Comparison of ENCODE assay signal across 8 cellular contexts in the genomic region with DNA sequence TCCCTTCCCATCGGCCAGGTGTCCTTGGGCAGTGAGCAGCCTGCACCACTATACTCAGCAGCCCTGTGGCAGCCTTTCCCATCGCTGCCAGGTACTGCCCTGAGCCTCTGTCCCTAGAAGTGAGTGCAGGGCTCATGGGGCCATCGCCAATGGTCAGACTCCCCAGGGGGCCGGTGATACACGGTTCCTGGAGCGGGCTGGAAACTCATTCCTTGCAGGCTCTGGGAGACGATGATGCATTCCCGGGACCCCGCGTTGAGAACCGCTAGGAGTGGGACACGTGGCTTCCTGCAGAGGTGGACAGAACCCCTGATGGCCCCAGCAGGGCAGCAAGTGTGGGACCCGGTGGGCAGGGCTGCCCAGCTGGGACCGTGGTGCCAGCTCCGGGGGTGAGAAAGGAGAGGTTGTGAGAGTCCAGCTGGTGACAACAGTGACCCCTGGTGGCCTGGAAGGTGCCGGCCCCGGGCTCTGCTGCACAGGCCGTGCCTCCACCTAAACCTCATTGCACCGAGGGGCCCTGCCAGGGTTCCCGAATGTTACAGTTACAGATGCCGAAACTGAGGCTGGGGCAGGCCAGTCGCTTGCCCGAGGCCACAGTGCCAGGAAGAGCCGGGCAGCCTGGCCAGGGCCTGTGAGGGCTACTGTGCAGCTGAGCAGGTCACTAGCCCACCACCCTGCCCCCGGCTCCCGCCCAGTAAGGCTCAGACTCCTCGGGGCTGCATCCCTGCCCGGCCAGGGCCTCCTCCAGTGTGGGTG. TPM values are rescaled to one million over a fixed set of nuclear protein-coding genes. Genes with fewer than 3 reads are reported as not detected.
DNase-seq lines count a peak whose midpoint lies in the region; ATAC-seq, FAIRE-seq and TF ChIP-seq lines count a peak whose summit lies in the region.

No MANE protein-coding gene starts in this region.

- H3K36me3 ChIP-seq in psoas muscle (ENCODE audit: insufficient read depth in 1 of 2, low read depth in 1 of 2): peaks cover 0 to 5% of the 10 kb centered on the region in 2 donors

- no peaks in the 10 kb centered on the region for H3K27me3 ChIP-seq in psoas muscle (ENCODE audit: insufficient read depth in 3 of 3, low read length in 2 of 3)

- 44 to 56% (median 49%) methylated on average over 24 to 28 of the region's 28 CpGs for WGBS in psoas muscle, 3 donors

- peak; percentile 88 for TF ChIP-seq CTCF in psoas muscle (IDR thresholded peaks at IDR 0.05)

- no peak overlapping the region for H3K27ac ChIP-seq in psoas muscle

- ATAC-seq in SK-N-SH treated with all-trans-retinoic acid at 6 μM for 48 hours: peak; percentile 87
- peak; percentile 33 for ATAC-seq in Right ventricle myocardium inferior
- peak; percentile 80 to 91 (median 84) for ATAC-seq in psoas muscle
- ATAC-seq in HG02884 (IDR thresholded peaks at IDR 0.05; ENCODE audit: unreplicated experiment): no peak

- peak; percentile 60 for FAIRE-seq in HTR-8/SVneo (lab: Jason Lieb, UNC)

- intact Hi-C loops in Right ventricle myocardium inferior (cut with DNase I) (loop anchor here (1.0 kb wide), 1 partner anchor 108 kb away; no protein-coding TSS in a partner anchor), psoas muscle (cut with DNase I) (loop anchor here (1.0 to 10.0 kb wide), 3 partner anchors 108 to 369 kb away; no protein-coding TSS in a partner anchor)

- no peaks in the 10 kb centered on the region for H3K9me3 ChIP-seq in psoas muscle

- DNase-seq in NCI-H2227 (lab: John Stamatoyannopoulos, UW; ENCODE audit: unreplicated experiment): peak; percentile 39
- DNase-seq in NCI-H2227 treated with DMSO at 0.1 percent for 48 hours (lab: John Stamatoyannopoulos, UW): no peak
- DNase-seq in HTR-8/SVneo (ENCODE audit: insufficient read length, low spot score): peak; percentile 70
- DNase-seq in activated naive CD4-positive, alpha-beta T cell treated with anti-CD3 and anti-CD28 coated beads, Interleukin-2, amount 50 U/mL, for 16 hours: peak; percentile 72
- DNase-seq in Right ventricle myocardium inferior (ENCODE audit: missing footprints): peak; percentile 85
- DNase-seq in psoas muscle: peak; percentile 73 to 87

- H3K4me1 ChIP-seq in psoas muscle: peaks cover 4% of the 10 kb centered on the region

- H3K4me3 ChIP-seq in psoas muscle: no peak overlapping the region

TF ChIP-seq in SK-N-SH treated with all-trans-retinoic acid at 6 μM for 48 hours, 23 proteins besides CTCF, POLR2A, EP300 and RAD21:
- TF ChIP-seq RARB (CRISPR knock-in tag; IDR thresholded peaks at IDR 0.05): no peak
- TF ChIP-seq SNAI2 (CRISPR knock-in tag; IDR thresholded peaks at IDR 0.05): no peak
- TF ChIP-seq ZFP30 (CRISPR knock-in tag; IDR thresholded peaks at IDR 0.05): no peak
- TF ChIP-seq ZFP3 (CRISPR knock-in tag; IDR thresholded peaks at IDR 0.05): no peak
- no peak for TF ChIP-seq OSR1 (CRISPR knock-in tag; IDR thresholded peaks at IDR 0.05)
- TF ChIP-seq ZNF8 (CRISPR knock-in tag; IDR thresholded peaks at IDR 0.05): no peak
- no peak for TF ChIP-seq ISL1 (CRISPR knock-in tag; IDR thresholded peaks at IDR 0.05)
TF ChIP-seq in SK-N-SH treated with all-trans-retinoic acid at 6 μM for 48 hours: peak in this region for 0.

RNA-seq across cellular contexts. Expression of gene FBRSL1, which starts 33.8 kb away (rescaled TPM):
- total RNA-seq in Right ventricle myocardium inferior: 51.9 TPM
- total RNA-seq in psoas muscle: 10 to 100 TPM; 40.1 to 54.5 (median 43.0) TPM
- 10 to 100 TPM; 23.0 to 37.8 (median 32.8) TPM for polyA plus RNA-seq in psoas muscle
